Comparison of ENCODE assay signal across 8 cellular contexts in the genomic region with DNA sequence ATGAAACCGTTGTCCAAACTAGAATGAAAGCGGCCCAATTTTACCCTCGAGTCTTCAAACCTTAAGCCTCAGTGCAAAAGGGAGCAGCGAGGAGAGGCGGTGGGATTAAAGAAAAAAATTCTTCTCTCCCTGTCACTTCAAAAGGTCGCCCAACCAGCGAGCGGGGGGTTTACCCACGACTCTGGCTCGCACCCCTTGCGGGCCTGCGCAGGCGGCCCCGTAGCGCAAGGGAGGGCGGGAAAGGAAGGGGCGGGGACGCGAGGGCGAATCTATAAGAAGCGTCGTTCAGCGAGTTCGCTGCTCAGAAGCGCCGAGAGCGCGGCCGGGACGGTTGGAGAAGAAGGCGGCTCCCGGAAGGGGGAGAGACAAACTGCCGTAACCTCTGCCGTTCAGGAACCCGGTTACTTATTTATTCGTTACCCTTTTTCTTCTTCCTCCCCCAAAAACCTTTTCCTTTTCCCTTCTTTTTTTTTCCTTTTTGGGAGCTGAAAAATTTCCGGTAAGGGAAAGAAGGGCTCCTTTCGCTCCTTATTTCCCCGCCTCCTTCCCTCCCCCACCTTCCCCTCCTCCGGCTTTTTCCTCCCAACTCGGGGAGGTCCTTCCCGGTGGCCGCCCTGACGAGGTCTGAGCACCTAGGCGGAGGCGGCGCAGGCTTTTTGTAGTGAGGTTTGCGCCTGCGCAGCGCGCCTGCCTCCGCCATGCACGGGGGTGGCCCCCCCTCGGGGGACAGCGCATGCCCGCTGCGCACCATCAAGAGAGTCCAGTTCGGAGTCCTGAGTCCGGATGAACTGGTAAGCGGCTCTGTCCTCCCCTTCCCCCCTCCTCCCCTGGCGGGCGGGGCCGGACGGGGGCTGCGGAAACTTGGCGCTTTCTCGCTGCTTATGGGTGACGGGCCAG. TPM values are rescaled to one million over a fixed set of nuclear protein-coding genes. Genes with fewer than 3 reads are reported as not detected.
A peak's percentile ranks its signal among the peaks of the same experiment; 100 is the strongest.
DNase-seq lines count a peak whose midpoint lies in the region; ATAC-seq and TF ChIP-seq lines count a peak whose summit lies in the region.

A gene (plus strand): TSS at position 300 of the 897 bp plus-strand sequence.

- peak within 1 kb of the TSS; percentile 99 for H3K27ac Mint-ChIP-seq in endodermal cell

- no peak for TF ChIP-seq CTCF in endodermal cell (conservative IDR thresholded peaks at IDR 0.05)

- ATAC-seq in GM21381 (IDR thresholded peaks at IDR 0.05; ENCODE audit: unreplicated experiment), result peak; percentile 59

- H3K27me3 ChIP-seq in NT2/D1 (ENCODE audit: insufficient read depth, insufficient read length) (no peaks in the 10 kb centered on the region), endodermal cell (ENCODE audit: control insufficient read depth, insufficient read depth, low read length, poor library complexity, severe bottlenecking) (no peaks in the 10 kb centered on the region)

- peak within 1 kb of the TSS; percentile 98 for H3K27ac ChIP-seq in endodermal cell (ENCODE audit: low read depth, low read length)

- DNase-seq in COR-L47 (lab: John Stamatoyannopoulos, UW) (peak; percentile 87), HUDEP-2 (lab: John Stamatoyannopoulos, UW; ENCODE audit: unreplicated experiment in 76 of 76) (peak in 75 of 76 experiments; percentile 66 to 99 (median 96)), NT2/D1 (ENCODE audit: low read depth, low spot score) (peak; percentile 89), endodermal cell (peak; percentile 100), mesenteric fat pad (ENCODE audit: low spot score) (peak; percentile 99)
- peak; percentile 93 for DNase-seq in activated CD8-positive, alpha-beta memory T cell treated with anti-CD3 and anti-CD28 coated beads, Interleukin-2, amount 50 U/mL, for 1 hour (ENCODE audit: extremely low read depth)
- peak; percentile 98 for DNase-seq in stimulated activated CD8-positive, alpha-beta memory T cell treated with anti-CD3 and anti-CD28 coated beads, Interleukin-15, amount 100 ng/mL, for 24 hours (ENCODE audit: low read depth)

- peaks cover 19% of the 10 kb centered on the region for H3K36me3 ChIP-seq in NT2/D1 (ENCODE audit: insufficient read depth, insufficient read length, low read length)
- peaks cover 25% of the 10 kb centered on the region for H3K36me3 ChIP-seq in endodermal cell (ENCODE audit: control insufficient read depth, insufficient read depth, low read length)

- H3K9me3 Mint-ChIP-seq in endodermal cell, result no peaks in the 10 kb centered on the region

- peak within 1 kb of the TSS; percentile 88 for H3K4me3 Mint-ChIP-seq in endodermal cell

- H3K9me3 ChIP-seq in NT2/D1 (ENCODE audit: insufficient read depth, low read length) (no peaks in the 10 kb centered on the region), endodermal cell (ENCODE audit: control insufficient read depth, low read length) (no peaks in the 10 kb centered on the region)

- H3K4me1 ChIP-seq in NT2/D1 (ENCODE audit: insufficient read depth, insufficient read length) (peaks cover 2% of the 10 kb centered on the region), endodermal cell (ENCODE audit: control insufficient read depth, insufficient read depth, low read length) (peaks cover 2% of the 10 kb centered on the region)

- 0% methylated on average over 22 to 66 of the region's 68 CpGs for WGBS in endodermal cell (ENCODE audit: insufficient coverage in 1 of 2, insufficient read length in 1 of 2), 2 experiments

- peaks cover 18% of the 10 kb centered on the region for H3K36me3 Mint-ChIP-seq in endodermal cell (ENCODE audit: low read depth)

- H3K4me1 Mint-ChIP-seq in endodermal cell, result peaks cover 53% of the 10 kb centered on the region

- H3K4me3 ChIP-seq in NT2/D1 (ENCODE audit: insufficient read length, low read depth), result peak within 1 kb of the TSS; percentile 73
- peak within 1 kb of the TSS; percentile 99 for H3K4me3 ChIP-seq in endodermal cell (ENCODE audit: low read length)

- no peaks in the 10 kb centered on the region for H3K27me3 Mint-ChIP-seq in endodermal cell (ENCODE audit: insufficient read depth)

- H3K9ac ChIP-seq in NT2/D1 (ENCODE audit: insufficient read length, low read depth) (peak within 1 kb of the TSS; percentile 91), endodermal cell (ENCODE audit: extremely low read depth, low read length, poor library complexity, severe bottlenecking) (peak within 1 kb of the TSS; percentile 99)

RNA-seq across cellular contexts. Expression of the gene that starts here (rescaled TPM):
- total RNA-seq in endodermal cell (100 to 1,000 TPM; 129 to 189 TPM), mesenteric fat pad (102 TPM)
- polyA plus RNA-seq in endodermal cell (2013, experiment 1 of 2), result 111 TPM
- 96.6 TPM for polyA plus RNA-seq in endodermal cell (2013, experiment 2 of 2)

Comparison
In these comparisons a context has a peak if more than half of its experiments do, and no peak if none do; other contexts are left out.
1. Peak in every context shown above with its lines: DNase-seq, ATAC-seq, H3K4me3 ChIP-seq and H3K27ac ChIP-seq.